1 cellular context compared by ENCODE assay signal in the genomic region with DNA sequence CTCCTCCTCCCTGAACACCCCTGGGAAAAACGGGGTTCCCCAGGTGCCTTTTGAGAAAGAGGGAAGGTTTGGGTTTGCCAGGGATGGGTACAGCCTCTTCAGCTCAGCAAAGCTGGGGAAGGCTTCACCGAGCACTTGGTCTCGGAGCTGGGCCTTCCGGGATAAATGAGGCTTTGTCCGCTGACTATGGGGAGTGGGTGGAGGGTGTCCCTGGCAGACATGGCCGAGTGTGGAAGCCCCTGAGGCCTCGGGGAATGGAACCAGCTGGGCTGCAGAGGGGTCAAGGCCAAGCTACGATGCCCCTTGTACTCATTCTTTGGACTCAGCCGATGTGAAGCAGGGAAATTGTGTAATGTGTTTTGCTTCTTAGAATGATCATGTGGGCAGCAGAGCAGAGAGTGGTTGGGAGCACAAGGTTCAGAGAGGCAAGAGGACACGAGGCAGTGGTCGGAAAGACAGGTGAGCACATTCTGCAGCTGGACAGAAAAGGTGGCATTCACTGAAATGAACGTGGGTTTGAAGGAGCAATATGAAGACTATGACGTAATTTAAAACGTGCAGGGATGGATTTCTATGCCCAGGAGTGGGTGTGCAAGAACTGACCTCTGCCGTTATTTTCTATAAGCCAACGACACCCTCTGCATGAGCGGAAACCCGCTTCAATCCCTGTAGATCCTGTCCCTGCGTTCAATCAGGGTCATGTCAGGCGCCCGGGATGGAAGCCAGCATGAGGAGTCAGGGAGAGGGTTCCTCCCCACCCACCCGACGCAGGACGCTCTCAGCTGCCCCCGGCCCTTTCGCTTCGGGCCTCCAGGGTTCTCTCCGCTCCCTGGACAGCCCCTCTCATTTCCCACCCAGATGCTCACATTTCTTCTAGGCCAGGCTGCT.
TF ChIP-seq lines count a peak whose summit lies in the region.

No MANE protein-coding gene starts in this region.

TF ChIP-seq in HepG2, 621 proteins besides CTCF, POLR2A, EP300 and RAD21 (continued from another document and continues in another):
- TF ChIP-seq, protein P1, sequence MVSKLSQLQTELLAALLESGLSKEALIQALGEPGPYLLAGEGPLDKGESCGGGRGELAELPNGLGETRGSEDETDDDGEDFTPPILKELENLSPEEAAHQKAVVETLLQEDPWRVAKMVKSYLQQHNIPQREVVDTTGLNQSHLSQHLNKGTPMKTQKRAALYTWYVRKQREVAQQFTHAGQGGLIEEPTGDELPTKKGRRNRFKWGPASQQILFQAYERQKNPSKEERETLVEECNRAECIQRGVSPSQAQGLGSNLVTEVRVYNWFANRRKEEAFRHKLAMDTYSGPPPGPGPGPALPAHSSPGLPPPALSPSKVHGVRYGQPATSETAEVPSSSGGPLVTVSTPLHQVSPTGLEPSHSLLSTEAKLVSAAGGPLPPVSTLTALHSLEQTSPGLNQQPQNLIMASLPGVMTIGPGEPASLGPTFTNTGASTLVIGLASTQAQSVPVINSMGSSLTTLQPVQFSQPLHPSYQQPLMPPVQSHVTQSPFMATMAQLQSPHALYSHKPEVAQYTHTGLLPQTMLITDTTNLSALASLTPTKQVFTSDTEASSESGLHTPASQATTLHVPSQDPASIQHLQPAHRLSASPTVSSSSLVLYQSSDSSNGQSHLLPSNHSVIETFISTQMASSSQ (IDR thresholded peaks at IDR 0.05; ENCODE audit: low read depth), result 0 out of 2 replicates have a peak, but pooled peaks have one; percentile 23
- TF ChIP-seq, protein P1 (CRISPR knock-in tag; IDR thresholded peaks at IDR 0.05; ENCODE audit: borderline replicate concordance), result no peak
- TF ChIP-seq SAP130 (CRISPR knock-in tag; IDR thresholded peaks at IDR 0.05; ENCODE audit: low read depth) (peak; percentile 19; the same call in 1 of the 2 replicates), RAD51 (IDR thresholded peaks at IDR 0.05; ENCODE audit: borderline replicate concordance) (no peak), ZNF160 (CRISPR knock-in tag; IDR thresholded peaks at IDR 0.05) (no peak), PHF21A (CRISPR knock-in tag; IDR thresholded peaks at IDR 0.05) (no peak), TRIM24 (CRISPR knock-in tag; IDR thresholded peaks at IDR 0.05) (peak; percentile 96), NR2F6 (IDR thresholded peaks at IDR 0.05) (peak; percentile 74), NR2F6 (CRISPR knock-in tag; IDR thresholded peaks at IDR 0.05) (peak; percentile 87), ZNF446 (CRISPR knock-in tag; IDR thresholded peaks at IDR 0.05) (no peak), MEIS2 (CRISPR knock-in tag; IDR thresholded peaks at IDR 0.05) (peak; percentile 42; the same call in 1 of the 2 replicates), ZFP1 (CRISPR knock-in tag; IDR thresholded peaks at IDR 0.05) (no peak), ZSCAN22 (CRISPR knock-in tag; IDR thresholded peaks at IDR 0.05) (no peak), BRD4 (CRISPR knock-in tag; IDR thresholded peaks at IDR 0.05) (no peak), ZNF460 (CRISPR knock-in tag; IDR thresholded peaks at IDR 0.05; ENCODE audit: borderline replicate concordance) (no peak), GTF2F1 (IDR thresholded peaks at IDR 0.05; ENCODE audit: low read length) (no peak), HNF4G (IDR thresholded peaks at IDR 0.05; ENCODE audit: borderline replicate concordance, low read depth, low read length) (peak; percentile 66), HNF4G (CRISPR knock-in tag; IDR thresholded peaks at IDR 0.05; ENCODE audit: borderline replicate concordance, low read depth) (peak; percentile 69; the same call in 1 of the 2 replicates), ZNF33A (CRISPR knock-in tag; IDR thresholded peaks at IDR 0.05; ENCODE audit: borderline replicate concordance) (no peak), GATAD1 (CRISPR knock-in tag; IDR thresholded peaks at IDR 0.05) (no peak), NFE2L1 (CRISPR knock-in tag; IDR thresholded peaks at IDR 0.05; ENCODE audit: borderline replicate concordance) (no peak), ZSCAN30 (CRISPR knock-in tag; IDR thresholded peaks at IDR 0.05) (no peak), ZNF337 (CRISPR knock-in tag; IDR thresholded peaks at IDR 0.05; ENCODE audit: borderline replicate concordance, low read depth) (no peak), ZNF550 (CRISPR knock-in tag; IDR thresholded peaks at IDR 0.05; ENCODE audit: borderline replicate concordance) (no peak), CREB1 (IDR thresholded peaks at IDR 0.05) (peak; percentile 74), CREB1 (CRISPR knock-in tag; IDR thresholded peaks at IDR 0.05) (no peak), ZNF530 (CRISPR knock-in tag; IDR thresholded peaks at IDR 0.05; ENCODE audit: low read depth) (no peak), RBFOX2 (IDR thresholded peaks at IDR 0.05; ENCODE audit: low read depth, low read length) (no peak), RFXANK (CRISPR knock-in tag; IDR thresholded peaks at IDR 0.05) (no peak), SOX5 (CRISPR knock-in tag; IDR thresholded peaks at IDR 0.05; ENCODE audit: borderline replicate concordance) (peak; percentile 50), SRSF1 (optimal IDR thresholded peaks at IDR 0.05; ENCODE audit: low read depth, low read length) (no peak), NFE2L2 (IDR thresholded peaks at IDR 0.05; ENCODE audit: low read length) (no peak), ZNF331 (CRISPR knock-in tag; IDR thresholded peaks at IDR 0.05) (no peak), CEBPB (IDR thresholded peaks at IDR 0.05; ENCODE audit: borderline replicate concordance, low read depth, low read length) (peak; percentile 22; the same call in 1 of the 2 replicates), MEF2D (CRISPR knock-in tag; IDR thresholded peaks at IDR 0.05) (peak; percentile 38; the same call in 1 of the 2 replicates)
- TF ChIP-seq, protein P2, sequence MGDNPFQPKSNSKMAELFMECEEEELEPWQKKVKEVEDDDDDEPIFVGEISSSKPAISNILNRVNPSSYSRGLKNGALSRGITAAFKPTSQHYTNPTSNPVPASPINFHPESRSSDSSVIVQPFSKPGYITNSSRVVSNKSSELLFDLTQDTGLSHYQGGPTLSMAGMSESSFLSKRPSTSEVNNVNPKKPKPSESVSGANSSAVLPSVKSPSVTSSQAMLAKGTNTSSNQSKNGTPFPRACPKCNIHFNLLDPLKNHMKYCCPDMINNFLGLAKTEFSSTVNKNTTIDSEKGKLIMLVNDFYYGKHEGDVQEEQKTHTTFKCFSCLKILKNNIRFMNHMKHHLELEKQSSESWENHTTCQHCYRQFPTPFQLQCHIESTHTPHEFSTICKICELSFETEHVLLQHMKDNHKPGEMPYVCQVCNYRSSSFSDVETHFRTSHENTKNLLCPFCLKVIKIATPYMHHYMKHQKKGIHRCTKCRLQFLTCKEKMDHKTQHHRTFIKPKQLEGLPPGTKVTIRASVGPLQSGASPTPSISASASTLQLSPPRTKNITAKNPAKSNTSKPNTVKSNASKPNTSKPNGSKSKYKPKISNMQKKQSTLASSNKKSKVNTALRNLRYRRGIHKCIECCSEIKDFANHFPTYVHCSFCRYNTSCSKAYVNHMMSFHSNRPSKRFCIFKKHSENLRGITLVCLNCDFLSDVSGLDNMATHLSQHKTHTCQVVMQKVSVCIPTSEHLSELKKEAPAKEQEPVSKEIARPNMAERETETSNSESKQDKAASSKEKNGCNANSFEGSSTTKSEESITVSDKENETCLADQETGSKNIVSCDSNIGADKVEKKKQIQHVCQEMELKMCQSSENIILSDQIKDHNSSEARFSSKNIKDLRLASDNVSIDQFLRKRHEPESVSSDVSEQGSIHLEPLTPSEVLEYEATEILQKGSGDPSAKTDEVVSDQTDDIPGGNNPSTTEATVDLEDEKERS (CRISPR knock-in tag; IDR thresholded peaks at IDR 0.05), result 0 out of 2 replicates have a peak, but pooled peaks have one; percentile 51
- TF ChIP-seq, protein P3, sequence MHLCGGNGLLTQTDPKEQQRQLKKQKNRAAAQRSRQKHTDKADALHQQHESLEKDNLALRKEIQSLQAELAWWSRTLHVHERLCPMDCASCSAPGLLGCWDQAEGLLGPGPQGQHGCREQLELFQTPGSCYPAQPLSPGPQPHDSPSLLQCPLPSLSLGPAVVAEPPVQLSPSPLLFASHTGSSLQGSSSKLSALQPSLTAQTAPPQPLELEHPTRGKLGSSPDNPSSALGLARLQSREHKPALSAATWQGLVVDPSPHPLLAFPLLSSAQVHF (CRISPR knock-in tag; IDR thresholded peaks at IDR 0.05), result no peak
- TF ChIP-seq, protein P4, sequence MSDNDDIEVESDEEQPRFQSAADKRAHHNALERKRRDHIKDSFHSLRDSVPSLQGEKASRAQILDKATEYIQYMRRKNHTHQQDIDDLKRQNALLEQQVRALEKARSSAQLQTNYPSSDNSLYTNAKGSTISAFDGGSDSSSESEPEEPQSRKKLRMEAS (IDR thresholded peaks at IDR 0.05), result peak; percentile 91
- TF ChIP-seq, protein P5, sequence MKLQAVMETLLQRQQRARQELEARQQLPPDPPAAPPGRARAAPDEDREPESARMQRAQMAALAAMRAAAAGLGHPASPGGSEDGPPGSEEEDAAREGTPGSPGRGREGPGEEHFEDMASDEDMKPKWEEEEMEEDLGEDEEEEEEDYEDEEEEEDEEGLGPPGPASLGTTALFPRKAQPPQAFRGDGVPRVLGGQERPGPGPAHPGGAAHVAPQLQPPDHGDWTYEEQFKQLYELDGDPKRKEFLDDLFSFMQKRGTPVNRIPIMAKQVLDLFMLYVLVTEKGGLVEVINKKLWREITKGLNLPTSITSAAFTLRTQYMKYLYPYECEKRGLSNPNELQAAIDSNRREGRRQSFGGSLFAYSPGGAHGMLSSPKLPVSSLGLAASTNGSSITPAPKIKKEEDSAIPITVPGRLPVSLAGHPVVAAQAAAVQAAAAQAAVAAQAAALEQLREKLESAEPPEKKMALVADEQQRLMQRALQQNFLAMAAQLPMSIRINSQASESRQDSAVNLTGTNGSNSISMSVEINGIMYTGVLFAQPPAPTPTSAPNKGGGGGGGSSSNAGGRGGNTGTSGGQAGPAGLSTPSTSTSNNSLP (IDR thresholded peaks at IDR 0.05; ENCODE audit: low read depth, low read length), result no peak
- TF ChIP-seq, protein P6, sequence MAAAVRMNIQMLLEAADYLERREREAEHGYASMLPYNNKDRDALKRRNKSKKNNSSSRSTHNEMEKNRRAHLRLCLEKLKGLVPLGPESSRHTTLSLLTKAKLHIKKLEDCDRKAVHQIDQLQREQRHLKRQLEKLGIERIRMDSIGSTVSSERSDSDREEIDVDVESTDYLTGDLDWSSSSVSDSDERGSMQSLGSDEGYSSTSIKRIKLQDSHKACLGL (CRISPR knock-in tag; IDR thresholded peaks at IDR 0.05), result peak; percentile 35; the same call in 1 of the 2 replicates
- TF ChIP-seq, protein P7, sequence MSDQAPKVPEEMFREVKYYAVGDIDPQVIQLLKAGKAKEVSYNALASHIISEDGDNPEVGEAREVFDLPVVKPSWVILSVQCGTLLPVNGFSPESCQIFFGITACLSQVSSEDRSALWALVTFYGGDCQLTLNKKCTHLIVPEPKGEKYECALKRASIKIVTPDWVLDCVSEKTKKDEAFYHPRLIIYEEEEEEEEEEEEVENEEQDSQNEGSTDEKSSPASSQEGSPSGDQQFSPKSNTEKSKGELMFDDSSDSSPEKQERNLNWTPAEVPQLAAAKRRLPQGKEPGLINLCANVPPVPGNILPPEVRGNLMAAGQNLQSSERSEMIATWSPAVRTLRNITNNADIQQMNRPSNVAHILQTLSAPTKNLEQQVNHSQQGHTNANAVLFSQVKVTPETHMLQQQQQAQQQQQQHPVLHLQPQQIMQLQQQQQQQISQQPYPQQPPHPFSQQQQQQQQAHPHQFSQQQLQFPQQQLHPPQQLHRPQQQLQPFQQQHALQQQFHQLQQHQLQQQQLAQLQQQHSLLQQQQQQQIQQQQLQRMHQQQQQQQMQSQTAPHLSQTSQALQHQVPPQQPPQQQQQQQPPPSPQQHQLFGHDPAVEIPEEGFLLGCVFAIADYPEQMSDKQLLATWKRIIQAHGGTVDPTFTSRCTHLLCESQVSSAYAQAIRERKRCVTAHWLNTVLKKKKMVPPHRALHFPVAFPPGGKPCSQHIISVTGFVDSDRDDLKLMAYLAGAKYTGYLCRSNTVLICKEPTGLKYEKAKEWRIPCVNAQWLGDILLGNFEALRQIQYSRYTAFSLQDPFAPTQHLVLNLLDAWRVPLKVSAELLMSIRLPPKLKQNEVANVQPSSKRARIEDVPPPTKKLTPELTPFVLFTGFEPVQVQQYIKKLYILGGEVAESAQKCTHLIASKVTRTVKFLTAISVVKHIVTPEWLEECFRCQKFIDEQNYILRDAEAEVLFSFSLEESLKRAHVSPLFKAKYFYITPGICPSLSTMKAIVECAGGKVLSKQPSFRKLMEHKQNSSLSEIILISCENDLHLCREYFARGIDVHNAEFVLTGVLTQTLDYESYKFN (CRISPR knock-in tag; conservative IDR thresholded peaks at IDR 0.05), result peak; percentile 53
- TF ChIP-seq, protein P8, sequence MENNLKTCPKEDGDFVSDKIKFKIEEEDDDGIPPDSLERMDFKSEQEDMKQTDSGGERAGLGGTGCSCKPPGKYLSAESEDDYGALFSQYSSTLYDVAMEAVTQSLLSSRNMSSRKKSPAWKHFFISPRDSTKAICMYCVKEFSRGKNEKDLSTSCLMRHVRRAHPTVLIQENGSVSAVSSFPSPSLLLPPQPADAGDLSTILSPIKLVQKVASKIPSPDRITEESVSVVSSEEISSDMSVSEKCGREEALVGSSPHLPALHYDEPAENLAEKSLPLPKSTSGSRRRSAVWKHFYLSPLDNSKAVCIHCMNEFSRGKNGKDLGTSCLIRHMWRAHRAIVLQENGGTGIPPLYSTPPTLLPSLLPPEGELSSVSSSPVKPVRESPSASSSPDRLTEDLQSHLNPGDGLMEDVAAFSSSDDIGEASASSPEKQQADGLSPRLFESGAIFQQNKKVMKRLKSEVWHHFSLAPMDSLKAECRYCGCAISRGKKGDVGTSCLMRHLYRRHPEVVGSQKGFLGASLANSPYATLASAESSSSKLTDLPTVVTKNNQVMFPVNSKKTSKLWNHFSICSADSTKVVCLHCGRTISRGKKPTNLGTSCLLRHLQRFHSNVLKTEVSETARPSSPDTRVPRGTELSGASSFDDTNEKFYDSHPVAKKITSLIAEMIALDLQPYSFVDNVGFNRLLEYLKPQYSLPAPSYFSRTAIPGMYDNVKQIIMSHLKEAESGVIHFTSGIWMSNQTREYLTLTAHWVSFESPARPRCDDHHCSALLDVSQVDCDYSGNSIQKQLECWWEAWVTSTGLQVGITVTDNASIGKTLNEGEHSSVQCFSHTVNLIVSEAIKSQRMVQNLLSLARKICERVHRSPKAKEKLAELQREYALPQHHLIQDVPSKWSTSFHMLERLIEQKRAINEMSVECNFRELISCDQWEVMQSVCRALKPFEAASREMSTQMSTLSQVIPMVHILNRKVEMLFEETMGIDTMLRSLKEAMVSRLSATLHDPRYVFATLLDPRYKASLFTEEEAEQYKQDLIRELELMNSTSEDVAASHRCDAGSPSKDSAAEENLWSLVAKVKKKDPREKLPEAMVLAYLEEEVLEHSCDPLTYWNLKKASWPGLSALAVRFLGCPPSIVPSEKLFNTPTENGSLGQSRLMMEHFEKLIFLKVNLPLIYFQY (CRISPR knock-in tag; IDR thresholded peaks at IDR 0.05; ENCODE audit: borderline replicate concordance), result no peak; the same call in 1 of the 2 replicates
